Comparison of ENCODE assay signal across 14 cellular contexts in the genomic region with DNA sequence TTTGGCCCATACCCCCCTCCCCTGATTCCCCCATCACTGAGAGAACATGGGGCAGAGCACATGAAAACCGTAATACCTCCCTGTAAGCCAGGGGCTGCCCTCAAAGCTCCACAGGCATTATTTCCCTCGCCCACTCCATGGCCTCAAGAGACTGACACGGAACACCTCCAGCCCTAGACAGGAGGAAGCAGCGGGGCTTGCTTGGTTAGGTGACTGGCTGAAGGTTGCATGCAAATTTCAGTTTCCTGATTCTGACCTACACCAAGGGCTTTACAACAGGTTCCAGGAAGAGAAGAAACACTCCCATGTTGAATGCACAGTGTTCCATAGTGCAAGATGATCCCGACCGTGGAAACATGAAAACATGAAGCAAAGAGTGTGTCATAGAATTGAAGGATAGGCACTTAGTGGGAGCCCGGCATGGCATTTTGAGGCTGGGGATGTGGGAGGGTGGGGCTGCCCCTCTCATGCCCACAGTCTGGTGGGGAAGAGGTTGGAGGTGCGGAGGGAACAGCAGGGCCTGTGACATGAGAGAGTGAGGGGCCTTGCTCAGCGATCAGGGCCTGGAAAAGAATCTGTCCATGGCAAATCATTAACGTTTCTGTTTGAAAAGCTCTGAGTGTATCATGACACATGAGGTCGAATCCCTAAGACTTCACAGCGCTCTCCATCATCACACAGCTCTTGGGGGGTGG. TPM values are rescaled to one million over a fixed set of nuclear protein-coding genes. Genes with fewer than 3 reads are reported as not detected.
DNase-seq lines count a peak whose midpoint lies in the region; ATAC-seq and TF ChIP-seq lines count a peak whose summit lies in the region.
"Had no signal": no experiment of that assay in that cellular context is flagged by ENCODE, and none has a peak within 500 bp of the region (broad histone marks: within the 10 kb centered on the region; RNA-seq: fewer than 3 reads in every experiment).

No MANE protein-coding gene starts in this region.

- H3F3A ChIP-seq in OCI-LY1 (ENCODE audit: insufficient read depth, low read length), result no peaks in the 10 kb centered on the region; the same call in 1 of the 2 replicates

- peak; percentile 23 to 44 for DNase-seq in NCI-H526 (lab: John Stamatoyannopoulos, UW)
- no peak for DNase-seq in NCI-H526 treated with DMSO at 0.1 percent for 48 hours (lab: John Stamatoyannopoulos, UW)
- no peak for DNase-seq in AG20443 (ENCODE audit: low spot score)
- DNase-seq in naive thymus-derived CD8-positive, alpha-beta T cell, result no peak
- no peak for DNase-seq in SK-N-DZ (ENCODE audit: low spot score)
- no peak for DNase-seq in GM19238 (ENCODE audit: insufficient read length, low spot score)
- DNase-seq: natural killer cell; NCI-H1048; stimulated activated CD4-positive, alpha-beta T cell treated with anti-CD3 and anti-CD28 coated beads, Interleukin-15, amount 100 ng/mL, for 24 hours; stimulated activated naive CD8-positive, alpha-beta T cell treated with anti-CD3 and anti-CD28 coated beads, Interleukin-15, Interleukin-2, amounts not matched to agents 100 U/mL and 50 U/mL, for 24 hours had no signal

- peak; percentile 78 for ATAC-seq in HG02798 (IDR thresholded peaks at IDR 0.05; ENCODE audit: poor library complexity, unreplicated experiment)
- ATAC-seq in naive thymus-derived CD8-positive, alpha-beta T cell, result no peak
- ATAC-seq: natural killer cell; stimulated activated naive CD8-positive, alpha-beta T cell treated with anti-CD3 and anti-CD28 coated beads, Interleukin-15, Interleukin-2, amounts not matched to agents 100 U/mL and 50 U/mL, for 24 hours had no signal

- no peaks in the 10 kb centered on the region for H3K27me3 Mint-ChIP-seq in naive thymus-derived CD8-positive, alpha-beta T cell

- no peaks in the 10 kb centered on the region for H4K20me1 ChIP-seq in OCI-LY1 (ENCODE audit: insufficient read depth, low read length)

- H3K4me1 ChIP-seq in OCI-LY1 (ENCODE audit: insufficient read depth, low read length, severe bottlenecking), result peaks cover 25% of the 10 kb centered on the region

- H3K4me3 ChIP-seq in OCI-LY1 (ENCODE audit: low read depth, low read length, poor library complexity, severe bottlenecking), result peak overlapping the region; percentile 21

- H3K9ac ChIP-seq in OCI-LY1 (ENCODE audit: low read length), result peak overlapping the region; percentile 25; the same call in 1 of the 2 replicates

- H3K9me2 ChIP-seq in OCI-LY1 (ENCODE audit: low read depth, low read length), result no peaks in the 10 kb centered on the region

- no peaks in the 10 kb centered on the region for H3K79me2 ChIP-seq in OCI-LY1 (ENCODE audit: insufficient read depth, low read length)

- no peaks in the 10 kb centered on the region for H3K9me3 ChIP-seq in OCI-LY1 (ENCODE audit: low read length)

- H3K36me3 Mint-ChIP-seq in naive thymus-derived CD8-positive, alpha-beta T cell, result peaks cover 0 to 30% (median 4%) of the 10 kb centered on the region in 3 donors
- H3K36me3 Mint-ChIP-seq: natural killer cell had no signal

- H2AFZ ChIP-seq in OCI-LY1 (ENCODE audit: low read length), result no peak overlapping the region

- POLR2A ChIA-PET in naive thymus-derived CD8-positive, alpha-beta T cell (lab: Charles Lee), result no interaction called here

- peak overlapping the region; percentile 56 for H3K4me2 ChIP-seq in OCI-LY1 (ENCODE audit: low read length)

- TF ChIP-seq CTCF in OCI-LY1 (IDR thresholded peaks at IDR 0.05; ENCODE audit: low read length), result no peak

- peaks cover 0 to 2% (median 0%) of the 10 kb centered on the region in 4 donors for H3K4me1 Mint-ChIP-seq in naive thymus-derived CD8-positive, alpha-beta T cell
- H3K4me1 Mint-ChIP-seq: natural killer cell had no signal

- H3K27ac Mint-ChIP-seq in naive thymus-derived CD8-positive, alpha-beta T cell, result peak overlapping the region in 3 of 10 donors; percentile 0 to 66 (median 28)
- H3K27ac Mint-ChIP-seq: natural killer cell; T-helper 1 cell treated with Interleukin-12 subunit alpha and Interleukin-12 subunit beta and Interleukin-4 antibody, amounts not matched to agents 30 μg/mL and 1 μg/mL, for 36 hours had no signal

- H3K27ac ChIP-seq in OCI-LY1 (ENCODE audit: low read depth, low read length, poor library complexity, severe bottlenecking), result peak overlapping the region; percentile 72
- H3K27ac ChIP-seq: 22Rv1 had no signal

- no peaks in the 10 kb centered on the region for H3K27me3 ChIP-seq in OCI-LY1 (ENCODE audit: insufficient read depth, low read length)

- no peaks in the 10 kb centered on the region for H3K9me3 Mint-ChIP-seq in naive thymus-derived CD8-positive, alpha-beta T cell
- H3K9me3 Mint-ChIP-seq: natural killer cell; T-helper 1 cell treated with Interleukin-12 subunit alpha and Interleukin-12 subunit beta and Interleukin-4 antibody, amounts not matched to agents 30 μg/mL and 1 μg/mL, for 36 hours had no signal

- H3K4me3 Mint-ChIP-seq in naive thymus-derived CD8-positive, alpha-beta T cell, result no peak overlapping the region
- H3K4me3 Mint-ChIP-seq: natural killer cell; T-helper 1 cell treated with Interleukin-12 subunit alpha and Interleukin-12 subunit beta and Interleukin-4 antibody, amounts not matched to agents 30 μg/mL and 1 μg/mL, for 36 hours had no signal

- peaks cover 20% of the 10 kb centered on the region; the same call in 1 of the 2 replicates for H3K36me3 ChIP-seq in OCI-LY1 (ENCODE audit: insufficient read depth, low read length)

RNA-seq across cellular contexts. Expression of a gene that starts 33.5 kb away (rescaled TPM):
- total RNA-seq in naive thymus-derived CD8-positive, alpha-beta T cell, result 10 to 100 TPM in 1 of 2 experiments, 1 to 10 TPM in 1; 8.1 to 10.2 TPM
- 1 to 10 TPM; 3.6 to 9.0 (median 5.1) TPM for polyA plus RNA-seq in naive thymus-derived CD8-positive, alpha-beta T cell
- 1.2 and 2.2 TPM in 2 replicates for polyA plus RNA-seq in SK-N-DZ (2014; cell fraction: cytosol; rRNA removed)
- polyA plus RNA-seq in SK-N-DZ (2014; cell fraction: nucleus; rRNA removed), result 2.3 and 4.5 TPM in 2 replicates

Comparison
In these comparisons a context has a peak if more than half of its experiments do, and no peak if none do; other contexts are left out.
1. DNase-seq: peak in NCI-H526 (2 of 2); none in NCI-H526 treated with DMSO at 0.1 percent for 48 hours (single experiment), AG20443 (single experiment), naive thymus-derived CD8-positive, alpha-beta T cell (0 of 10), SK-N-DZ (single experiment) and GM19238 (single experiment).